ENCODE assay signal across 9 cellular contexts in genomic region chr7:106166651-106167342, GRCh38. TPM values are rescaled to one million over a fixed set of nuclear protein-coding genes. Genes with fewer than 3 reads are reported as not detected.
DNase-seq lines count a peak whose midpoint lies in the region; ATAC-seq, FAIRE-seq and TF ChIP-seq lines count a peak whose summit lies in the region.
"Had no signal": no experiment of that assay in that cellular context is flagged by ENCODE, and none has a peak within 500 bp of the region (broad histone marks: within the 10 kb centered on the region; RNA-seq: fewer than 3 reads in every experiment).

No MANE protein-coding gene starts in this region.

- FAIRE-seq in GM18507 (lab: Jason Lieb, UNC): peak; percentile 71

- peaks cover 5 to 6% of the 10 kb centered on the region in 2 experiments for H3K9me3 ChIP-seq in CD4-positive, CD25-positive, alpha-beta regulatory T cell (ENCODE audit: control insufficient read depth in 2 of 2, low read length in 2 of 2)
- H3K9me3 ChIP-seq in cardiac muscle cell (ENCODE audit: low read depth) (no peaks in the 10 kb centered on the region), prostate gland (no peaks in the 10 kb centered on the region)

- peak; percentile 78 for TF ChIP-seq CTCF in cardiac muscle cell (IDR thresholded peaks at IDR 0.05; ENCODE audit: low read depth, low read length)
- TF ChIP-seq CTCF in prostate gland (IDR thresholded peaks at IDR 0.05): peak; percentile 64 to 81 (median 75)

- intact Hi-C loops in prostate gland (cut with DNase I): no loop called here

- peaks cover 0 to 6% (median 2%) of the 10 kb centered on the region in 4 donors for H3K4me1 Mint-ChIP-seq in CD4-positive, CD25-positive, alpha-beta regulatory T cell
- H3K4me1 Mint-ChIP-seq: T-cell had no signal

- H3K4me1 ChIP-seq in CD4-positive, CD25-positive, alpha-beta regulatory T cell (ENCODE audit: control insufficient read depth, insufficient read depth, low read length, poor library complexity, severe bottlenecking): no peaks in the 10 kb centered on the region
- H3K4me1 ChIP-seq in cardiac muscle cell (ENCODE audit: low read depth): no peaks in the 10 kb centered on the region
- H3K4me1 ChIP-seq in prostate gland (replicated peaks): no peaks in the 10 kb centered on the region

- H3K36me3 ChIP-seq in CD4-positive, CD25-positive, alpha-beta regulatory T cell (ENCODE audit: control insufficient read depth, insufficient read depth, low read length): no peaks in the 10 kb centered on the region
- H3K36me3 ChIP-seq in cardiac muscle cell (no peaks in the 10 kb centered on the region), prostate gland (no peaks in the 10 kb centered on the region)

- peaks cover 22% of the 10 kb centered on the region for H3K27me3 Mint-ChIP-seq in CD4-positive, CD25-positive, alpha-beta regulatory T cell

- ATAC-seq in CD4-positive, CD25-positive, alpha-beta regulatory T cell (ENCODE audit: low read depth in 2 of 2): no peak
- no peak for ATAC-seq in GM19467 (IDR thresholded peaks at IDR 0.05; ENCODE audit: unreplicated experiment)

- peak; percentile 11 to 59 (median 24) for DNase-seq in CD4-positive, CD25-positive, alpha-beta regulatory T cell
- DNase-seq in GM18507 (ENCODE audit: extremely low spot score, insufficient read length, low read depth) (no peak), NCI-H2196 treated with DMSO at 0.1 percent for 48 hours (lab: John Stamatoyannopoulos, UW; ENCODE audit: unreplicated experiment) (peak; percentile 27), cardiac muscle cell (ENCODE audit: low read depth in 1 of 2, low spot score in 1 of 2) (peak; percentile 79 to 90), prostate gland (ENCODE audit: low spot score) (peak; percentile 57), SHP77 treated with DMSO at 0.1 percent for 48 hours (lab: John Stamatoyannopoulos, UW) (no peak)
- peak; percentile 7 for DNase-seq in activated gamma-delta T cell treated with anti-CD3 and anti-CD28 coated beads, Interleukin-2, amount 50 U/mL, for 16 hours (ENCODE audit: low read depth)

- 57% methylated on average over 7 of the region's 7 CpGs for WGBS in prostate gland

- no peak for TF ChIP-seq POLR2A in prostate gland (IDR thresholded peaks at IDR 0.05)

- H3K36me3 Mint-ChIP-seq in CD4-positive, CD25-positive, alpha-beta regulatory T cell: no peaks in the 10 kb centered on the region

- peak overlapping the region in 1 of 3 donors; percentile 28 for H3K27ac Mint-ChIP-seq in CD4-positive, CD25-positive, alpha-beta regulatory T cell

- peaks cover 0 to 8% (median 6%) of the 10 kb centered on the region in 7 donors for H3K9me3 Mint-ChIP-seq in CD4-positive, CD25-positive, alpha-beta regulatory T cell

- no peak overlapping the region for H3K27ac ChIP-seq in CD4-positive, CD25-positive, alpha-beta regulatory T cell (ENCODE audit: insufficient read depth, low read length, poor library complexity, severe bottlenecking)
- H3K27ac ChIP-seq in cardiac muscle cell: no peak overlapping the region
- no peak overlapping the region for H3K27ac ChIP-seq in prostate gland

- peaks cover 3% of the 10 kb centered on the region for H3K27me3 ChIP-seq in CD4-positive, CD25-positive, alpha-beta regulatory T cell (ENCODE audit: control insufficient read depth, insufficient read depth, low read length)
- H3K27me3 ChIP-seq in cardiac muscle cell (no peaks in the 10 kb centered on the region), prostate gland (replicated peaks; ENCODE audit: insufficient read depth) (no peaks in the 10 kb centered on the region)

- H3K4me3 ChIP-seq in CD4-positive, CD25-positive, alpha-beta regulatory T cell (ENCODE audit: low read depth, low read length): no peak overlapping the region
- no peak overlapping the region for H3K4me3 ChIP-seq in cardiac muscle cell
- H3K4me3 ChIP-seq in prostate gland: no peak overlapping the region

- H3K4me3 Mint-ChIP-seq in CD4-positive, CD25-positive, alpha-beta regulatory T cell: no peak overlapping the region
- H3K4me3 Mint-ChIP-seq: T-cell had no signal

RNA-seq across cellular contexts. Expression of gene SYPL1, which starts 54.7 kb away (rescaled TPM):
- 37.8 TPM for total RNA-seq in CD4-positive, CD25-positive, alpha-beta regulatory T cell
- 10 to 100 TPM; 56.7 to 80.7 (median 69.8) TPM for polyA plus RNA-seq in CD4-positive, CD25-positive, alpha-beta regulatory T cell
- total RNA-seq in cardiac muscle cell (24.8 and 37.8 TPM in 2 replicates), prostate gland (100 to 1,000 TPM in 1 of 2 donors, 10 to 100 TPM in 1; 87.9 to 132 TPM)
- 80.9 and 112 TPM in 2 replicates for polyA plus RNA-seq in cardiac muscle cell

Comparison
In these comparisons a context has a peak if more than half of its experiments do, and no peak if none do; other contexts are left out.
1. DNase-seq: peak in CD4-positive, CD25-positive, alpha-beta regulatory T cell (3 of 3), NCI-H2196 treated with DMSO at 0.1 percent for 48 hours (single experiment), activated gamma-delta T cell treated with anti-CD3 and anti-CD28 coated beads, Interleukin-2, amount 50 U/mL, for 16 hours (single experiment), cardiac muscle cell (2 of 2) and prostate gland (single experiment); none in GM18507 (single experiment) and SHP77 treated with DMSO at 0.1 percent for 48 hours (single experiment).